In genomic region chr3:191330309-191330712, GRCh38 we compare ENCODE assay signal across 1 cellular context.
TF ChIP-seq lines count a peak whose summit lies in the region.

UTS2B (minus strand) TSS chr3:191330526; CDS start chr3:191282189, 48,337 bp downstream.

TF ChIP-seq in HepG2, 621 proteins besides CTCF, POLR2A, EP300 and RAD21 (continued from another document):
- 0 out of 2 replicates have a peak, but pooled peaks have one; percentile 28 for TF ChIP-seq ZNF747 (CRISPR knock-in tag; IDR thresholded peaks at IDR 0.05; ENCODE audit: borderline replicate concordance)
- TF ChIP-seq HNRNPLL (IDR thresholded peaks at IDR 0.05; ENCODE audit: low read depth, low read length, poor library complexity, severe bottlenecking) = no peak
- no peak for TF ChIP-seq SMARCC2 (IDR thresholded peaks at IDR 0.05)
- no peak for TF ChIP-seq GTF3A (CRISPR knock-in tag; conservative IDR thresholded peaks at IDR 0.05)
- TF ChIP-seq ZFP1 (CRISPR knock-in tag; IDR thresholded peaks at IDR 0.05) = no peak
- no peak for TF ChIP-seq HDAC1 (CRISPR knock-in tag; IDR thresholded peaks at IDR 0.05)
- TF ChIP-seq SIX1 (CRISPR knock-in tag; IDR thresholded peaks at IDR 0.05; ENCODE audit: borderline replicate concordance) = no peak
- TF ChIP-seq SAP130 (CRISPR knock-in tag; IDR thresholded peaks at IDR 0.05; ENCODE audit: low read depth) = 0 out of 2 replicates have a peak, but pooled peaks have one; percentile 14
- no peak for TF ChIP-seq MXD1 (CRISPR knock-in tag; IDR thresholded peaks at IDR 0.05)
- no peak for TF ChIP-seq THRA (CRISPR knock-in tag; IDR thresholded peaks at IDR 0.05; ENCODE audit: borderline replicate concordance)
- 0 out of 2 replicates have a peak, but pooled peaks have one; percentile 22 for TF ChIP-seq SAFB2 (CRISPR knock-in tag; IDR thresholded peaks at IDR 0.05; ENCODE audit: borderline replicate concordance, low read depth)
- TF ChIP-seq ZNF543 (CRISPR knock-in tag; IDR thresholded peaks at IDR 0.05) = no peak
- TF ChIP-seq HMG20A (CRISPR knock-in tag; IDR thresholded peaks at IDR 0.05; ENCODE audit: borderline replicate concordance) = no peak
- TF ChIP-seq RXRB (CRISPR knock-in tag; IDR thresholded peaks at IDR 0.05; ENCODE audit: borderline replicate concordance) = no peak
- no peak for TF ChIP-seq SMAD1 (CRISPR knock-in tag; IDR thresholded peaks at IDR 0.05; ENCODE audit: borderline replicate concordance, low read depth)
- no peak for TF ChIP-seq ZNF446 (CRISPR knock-in tag; IDR thresholded peaks at IDR 0.05)
- TF ChIP-seq THAP11 (CRISPR knock-in tag; IDR thresholded peaks at IDR 0.05) = no peak
- TF ChIP-seq ZNF121 (CRISPR knock-in tag; IDR thresholded peaks at IDR 0.05) = no peak
- no peak for TF ChIP-seq SP2 (CRISPR knock-in tag; IDR thresholded peaks at IDR 0.05)
- no peak for TF ChIP-seq HNF1B (CRISPR knock-in tag; IDR thresholded peaks at IDR 0.05)
- TF ChIP-seq SIN3A (IDR thresholded peaks at IDR 0.05; ENCODE audit: borderline replicate concordance, low read depth, low read length) = no peak
- TF ChIP-seq ZKSCAN8 (CRISPR knock-in tag; IDR thresholded peaks at IDR 0.05; ENCODE audit: borderline replicate concordance) = no peak
- TF ChIP-seq ZNF710 (CRISPR knock-in tag; IDR thresholded peaks at IDR 0.05; ENCODE audit: borderline replicate concordance) = 0 out of 2 replicates have a peak, but pooled peaks have one; percentile 13
- TF ChIP-seq ZNF382 (CRISPR knock-in tag; IDR thresholded peaks at IDR 0.05; ENCODE audit: borderline replicate concordance) = no peak
- no peak for TF ChIP-seq PHB2 (IDR thresholded peaks at IDR 0.05; ENCODE audit: partially characterized antibody)
- no peak for TF ChIP-seq ZFP36 (IDR thresholded peaks at IDR 0.05; ENCODE audit: borderline replicate concordance, low read depth, low read length, partially characterized antibody)
- TF ChIP-seq SRSF9 (IDR thresholded peaks at IDR 0.05; ENCODE audit: borderline replicate concordance, insufficient read depth, low read depth, low read length, poor library complexity, severe bottlenecking) = no peak
- TF ChIP-seq ZMYM3 (CRISPR knock-in tag; IDR thresholded peaks at IDR 0.05) = no peak
- TF ChIP-seq GLI4 (CRISPR knock-in tag; IDR thresholded peaks at IDR 0.05; ENCODE audit: borderline replicate concordance) = no peak
- no peak for TF ChIP-seq ZBTB7B (CRISPR knock-in tag; IDR thresholded peaks at IDR 0.05)
- no peak for TF ChIP-seq PPARG (CRISPR knock-in tag; conservative IDR thresholded peaks at IDR 0.05)
- TF ChIP-seq ZNF784 (CRISPR knock-in tag; IDR thresholded peaks at IDR 0.05; ENCODE audit: borderline replicate concordance) = no peak
- no peak for TF ChIP-seq ZNF761 (CRISPR knock-in tag; conservative IDR thresholded peaks at IDR 0.05)
- no peak for TF ChIP-seq NR2C2 (CRISPR knock-in tag; IDR thresholded peaks at IDR 0.05; ENCODE audit: borderline replicate concordance)
- no peak for TF ChIP-seq MAFK (conservative IDR thresholded peaks at IDR 0.05 in 1 of 2, IDR thresholded peaks at IDR 0.05 in 1 of 2; ENCODE audit: low read length in 2 of 2)
- TF ChIP-seq AGO2 (optimal IDR thresholded peaks at IDR 0.05; ENCODE audit: low read depth, low read length) = no peak
- TF ChIP-seq NFYC (CRISPR knock-in tag; IDR thresholded peaks at IDR 0.05) = no peak
- TF ChIP-seq SOX6 (IDR thresholded peaks at IDR 0.05) = no peak
- 0 out of 2 replicates have a peak, but pooled peaks have one; percentile 5 for TF ChIP-seq SOX6 (CRISPR knock-in tag; IDR thresholded peaks at IDR 0.05)
